ENCODE assay signal across 24 cellular contexts in the genomic region with DNA sequence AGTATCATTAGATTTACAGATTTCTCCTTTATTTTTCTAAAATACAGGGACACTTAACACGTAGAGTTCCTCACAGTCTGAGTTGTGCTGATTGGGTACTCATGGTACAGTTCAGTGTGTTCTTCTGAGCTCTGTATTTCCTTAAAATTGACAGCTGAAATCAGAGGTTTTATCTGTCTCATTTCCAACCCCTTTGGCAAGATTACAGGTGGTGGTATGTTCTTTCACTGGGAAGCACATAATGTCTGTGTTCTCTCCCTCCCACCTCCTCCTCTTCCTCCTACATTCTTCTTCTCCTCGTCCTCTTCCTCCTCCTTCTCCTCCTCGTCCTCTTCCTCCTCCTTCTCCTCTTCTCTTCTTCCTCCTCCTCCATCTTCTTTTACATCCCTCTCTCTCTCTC.
"Had no signal": no experiment of that assay in that cellular context is flagged by ENCODE, and none has a peak within 500 bp of the region (broad histone marks: within the 10 kb centered on the region; RNA-seq: fewer than 3 reads in every experiment).

No MANE protein-coding gene starts in this region.

- H3K36me3 Mint-ChIP-seq: mesothelial cell of epicardium, naive B cell had no signal

- H3K4me1 ChIP-seq: colonic mucosa had no signal

- H3K4me3 Mint-ChIP-seq: dendritic cell treated with granulocyte-macrophage colony-stimulating factor and Interleukin-4, amounts not matched to agents 40 ng/mL and 50 ng/mL, for 4 days; effector memory CD8-positive, alpha-beta T cell; endodermal cell; mesothelial cell of epicardium; naive B cell had no signal

- H3K27ac ChIP-seq: colonic mucosa, epithelial cell of prostate, esophagus squamous epithelium, gastroesophageal sphincter, heart right ventricle, left lung, lower lobe of right lung had no signal

- H3K27me3 ChIP-seq: colonic mucosa, esophagus squamous epithelium, gastroesophageal sphincter, heart right ventricle, left lung had no signal

- H3K4me3 ChIP-seq: colonic mucosa, esophagus squamous epithelium, gastroesophageal sphincter, heart right ventricle, left lung, lower lobe of right lung, mucosa of descending colon had no signal

- H3K27ac Mint-ChIP-seq: dendritic cell treated with granulocyte-macrophage colony-stimulating factor and Interleukin-4, amounts not matched to agents 40 ng/mL and 50 ng/mL, for 4 days; effector memory CD8-positive, alpha-beta T cell; endodermal cell; mesothelial cell of epicardium had no signal

- ATAC-seq: effector memory CD8-positive, alpha-beta T cell; esophagus mucosa; gastroesophageal sphincter; heart right ventricle; left cardiac atrium; left lung; left ventricle myocardium superior; lower lobe of right lung; mucosa of descending colon had no signal

- H3K36me3 ChIP-seq: colonic mucosa, esophagus squamous epithelium, gastroesophageal sphincter, heart right ventricle, left lung, lower lobe of right lung had no signal

- DNase-seq: colonic mucosa; cortex of kidney; effector CD8-positive, alpha-beta T cell; effector memory CD8-positive, alpha-beta T cell; endodermal cell; erythroblast; esophagus squamous epithelium; foreskin fibroblast; foreskin melanocyte; head of caudate nucleus; heart right ventricle; hippocampal formation; left cardiac atrium; left lung; left ventricle myocardium superior; lower lobe of right lung; mesenchymal stem cell; mucosa of descending colon; naive B cell had no signal

- H3K9me3 ChIP-seq: colonic mucosa, esophagus squamous epithelium, gastroesophageal sphincter, heart right ventricle, left lung, lower lobe of right lung, mucosa of descending colon had no signal

- H3K9me3 Mint-ChIP-seq: dendritic cell treated with granulocyte-macrophage colony-stimulating factor and Interleukin-4, amounts not matched to agents 40 ng/mL and 50 ng/mL, for 4 days; effector memory CD8-positive, alpha-beta T cell; endodermal cell had no signal
